ENCODE assay signal across 1 cellular context in the genomic region with DNA sequence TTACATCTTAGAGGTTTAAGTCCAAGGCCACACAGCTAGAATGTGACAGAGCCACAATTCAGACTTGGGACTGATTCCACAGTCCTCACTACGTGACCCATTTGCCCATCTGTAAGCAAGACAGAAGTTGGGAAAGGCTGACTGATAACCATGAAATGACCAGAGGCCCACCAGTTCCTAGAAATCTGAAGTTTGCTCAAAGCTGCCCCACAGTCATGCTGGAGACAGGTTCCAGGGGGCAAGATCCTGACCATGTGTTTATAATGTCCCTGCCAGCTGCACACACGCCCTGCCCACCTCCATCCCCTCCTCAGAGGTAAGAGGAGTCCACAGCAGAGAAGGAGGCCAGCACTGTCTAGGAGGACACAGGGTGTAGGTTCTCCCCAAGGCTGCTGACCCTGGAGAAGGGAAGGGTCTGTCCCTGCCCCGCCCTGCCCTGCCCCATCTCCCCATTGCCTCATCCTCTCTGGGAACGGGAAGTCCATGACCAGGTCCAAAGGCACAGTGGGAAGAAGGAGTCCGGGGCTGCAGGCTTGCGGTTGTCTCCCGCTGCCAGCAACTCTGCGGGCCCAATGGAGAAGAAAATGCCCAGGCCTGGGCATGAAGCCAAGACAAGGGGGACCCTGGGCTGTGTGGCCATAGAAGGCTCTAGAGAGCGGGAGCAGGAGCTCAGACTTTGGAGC.
TF ChIP-seq lines count a peak whose summit lies in the region.

No MANE protein-coding gene starts in this region.

TF ChIP-seq in HepG2, 621 proteins besides CTCF, POLR2A, EP300 and RAD21 (continued from another document and continues in another):
- TF ChIP-seq, protein P1, sequence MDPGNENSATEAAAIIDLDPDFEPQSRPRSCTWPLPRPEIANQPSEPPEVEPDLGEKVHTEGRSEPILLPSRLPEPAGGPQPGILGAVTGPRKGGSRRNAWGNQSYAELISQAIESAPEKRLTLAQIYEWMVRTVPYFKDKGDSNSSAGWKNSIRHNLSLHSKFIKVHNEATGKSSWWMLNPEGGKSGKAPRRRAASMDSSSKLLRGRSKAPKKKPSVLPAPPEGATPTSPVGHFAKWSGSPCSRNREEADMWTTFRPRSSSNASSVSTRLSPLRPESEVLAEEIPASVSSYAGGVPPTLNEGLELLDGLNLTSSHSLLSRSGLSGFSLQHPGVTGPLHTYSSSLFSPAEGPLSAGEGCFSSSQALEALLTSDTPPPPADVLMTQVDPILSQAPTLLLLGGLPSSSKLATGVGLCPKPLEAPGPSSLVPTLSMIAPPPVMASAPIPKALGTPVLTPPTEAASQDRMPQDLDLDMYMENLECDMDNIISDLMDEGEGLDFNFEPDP (CRISPR knock-in tag; conservative IDR thresholded peaks at IDR 0.05) = no peak
- TF ChIP-seq HNF4G (IDR thresholded peaks at IDR 0.05; ENCODE audit: borderline replicate concordance, low read depth, low read length) (peak; percentile 89), HNF4G (CRISPR knock-in tag; IDR thresholded peaks at IDR 0.05; ENCODE audit: borderline replicate concordance, low read depth) (no peak; the same call in none of the 2 replicates), ZNF547 (CRISPR knock-in tag; IDR thresholded peaks at IDR 0.05) (0 out of 2 replicates have a peak, but pooled peaks have one; percentile 31), ZNF230 (CRISPR knock-in tag; IDR thresholded peaks at IDR 0.05) (0 out of 2 replicates have a peak, but pooled peaks have one; percentile 41), ZMYM4 (CRISPR knock-in tag; IDR thresholded peaks at IDR 0.05) (no peak), ZNF713 (CRISPR knock-in tag; IDR thresholded peaks at IDR 0.05) (no peak), ZNF383 (CRISPR knock-in tag; IDR thresholded peaks at IDR 0.05; ENCODE audit: borderline replicate concordance) (no peak), ZNF644 (CRISPR knock-in tag; IDR thresholded peaks at IDR 0.05; ENCODE audit: low read depth) (peak; percentile 6; the same call in 1 of the 2 replicates), ZNF619 (CRISPR knock-in tag; IDR thresholded peaks at IDR 0.05) (no peak), ZNF263 (CRISPR knock-in tag; IDR thresholded peaks at IDR 0.05) (peak; percentile 67; the same call in 1 of the 2 replicates), TEAD3 (CRISPR knock-in tag; optimal IDR thresholded peaks at IDR 0.05; ENCODE audit: borderline replicate concordance) (peak; percentile 35), ZNF264 (CRISPR knock-in tag; IDR thresholded peaks at IDR 0.05) (no peak), ZNF75D (CRISPR knock-in tag; IDR thresholded peaks at IDR 0.05; ENCODE audit: borderline replicate concordance) (no peak), ZNF234 (CRISPR knock-in tag; conservative IDR thresholded peaks at IDR 0.05) (no peak), CREM (IDR thresholded peaks at IDR 0.05) (peak; percentile 74), CREM (CRISPR knock-in tag; IDR thresholded peaks at IDR 0.05) (no peak), HDAC2 (CRISPR knock-in tag; IDR thresholded peaks at IDR 0.05) (peak; percentile 58), ZBTB7B (CRISPR knock-in tag; IDR thresholded peaks at IDR 0.05) (peak; percentile 57; the same call in 1 of the 2 replicates), ZNF616 (CRISPR knock-in tag; IDR thresholded peaks at IDR 0.05; ENCODE audit: low read depth) (no peak), ZNF468 (CRISPR knock-in tag; IDR thresholded peaks at IDR 0.05) (0 out of 2 replicates have a peak, but pooled peaks have one; percentile 55), GABPB1 (CRISPR knock-in tag; IDR thresholded peaks at IDR 0.05) (peak; percentile 24), ZSCAN21 (CRISPR knock-in tag; IDR thresholded peaks at IDR 0.05; ENCODE audit: borderline replicate concordance) (peak; percentile 65), SOX5 (CRISPR knock-in tag; IDR thresholded peaks at IDR 0.05; ENCODE audit: borderline replicate concordance) (peak; percentile 25; the same call in 1 of the 2 replicates), DR1 (CRISPR knock-in tag; IDR thresholded peaks at IDR 0.05) (no peak), ZNF292 (CRISPR knock-in tag; IDR thresholded peaks at IDR 0.05; ENCODE audit: borderline replicate concordance, low read depth) (0 out of 2 replicates have a peak, but pooled peaks have one; percentile 29), TBX3 (IDR thresholded peaks at IDR 0.05; ENCODE audit: borderline replicate concordance) (no peak)
- TF ChIP-seq, protein P2, sequence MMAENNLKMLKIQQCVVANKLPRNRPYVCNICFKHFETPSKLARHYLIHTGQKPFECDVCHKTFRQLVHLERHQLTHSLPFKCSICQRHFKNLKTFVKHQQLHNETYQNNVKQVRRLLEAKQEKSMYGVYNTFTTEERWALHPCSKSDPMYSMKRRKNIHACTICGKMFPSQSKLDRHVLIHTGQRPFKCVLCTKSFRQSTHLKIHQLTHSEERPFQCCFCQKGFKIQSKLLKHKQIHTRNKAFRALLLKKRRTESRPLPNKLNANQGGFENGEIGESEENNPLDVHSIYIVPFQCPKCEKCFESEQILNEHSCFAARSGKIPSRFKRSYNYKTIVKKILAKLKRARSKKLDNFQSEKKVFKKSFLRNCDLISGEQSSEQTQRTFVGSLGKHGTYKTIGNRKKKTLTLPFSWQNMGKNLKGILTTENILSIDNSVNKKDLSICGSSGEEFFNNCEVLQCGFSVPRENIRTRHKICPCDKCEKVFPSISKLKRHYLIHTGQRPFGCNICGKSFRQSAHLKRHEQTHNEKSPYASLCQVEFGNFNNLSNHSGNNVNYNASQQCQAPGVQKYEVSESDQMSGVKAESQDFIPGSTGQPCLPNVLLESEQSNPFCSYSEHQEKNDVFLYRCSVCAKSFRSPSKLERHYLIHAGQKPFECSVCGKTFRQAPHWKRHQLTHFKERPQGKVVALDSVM (CRISPR knock-in tag; IDR thresholded peaks at IDR 0.05) = peak; percentile 34; the same call in 1 of the 2 replicates
- TF ChIP-seq, protein P3, sequence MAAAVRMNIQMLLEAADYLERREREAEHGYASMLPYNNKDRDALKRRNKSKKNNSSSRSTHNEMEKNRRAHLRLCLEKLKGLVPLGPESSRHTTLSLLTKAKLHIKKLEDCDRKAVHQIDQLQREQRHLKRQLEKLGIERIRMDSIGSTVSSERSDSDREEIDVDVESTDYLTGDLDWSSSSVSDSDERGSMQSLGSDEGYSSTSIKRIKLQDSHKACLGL (CRISPR knock-in tag; IDR thresholded peaks at IDR 0.05) = no peak; the same call in 1 of the 2 replicates
- TF ChIP-seq, protein P4, sequence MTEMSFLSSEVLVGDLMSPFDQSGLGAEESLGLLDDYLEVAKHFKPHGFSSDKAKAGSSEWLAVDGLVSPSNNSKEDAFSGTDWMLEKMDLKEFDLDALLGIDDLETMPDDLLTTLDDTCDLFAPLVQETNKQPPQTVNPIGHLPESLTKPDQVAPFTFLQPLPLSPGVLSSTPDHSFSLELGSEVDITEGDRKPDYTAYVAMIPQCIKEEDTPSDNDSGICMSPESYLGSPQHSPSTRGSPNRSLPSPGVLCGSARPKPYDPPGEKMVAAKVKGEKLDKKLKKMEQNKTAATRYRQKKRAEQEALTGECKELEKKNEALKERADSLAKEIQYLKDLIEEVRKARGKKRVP (CRISPR knock-in tag; IDR thresholded peaks at IDR 0.05) = 0 out of 4 replicates have a peak, but pooled peaks of 1 of the 2 experiments have one; percentile 47
- TF ChIP-seq, protein P5, sequence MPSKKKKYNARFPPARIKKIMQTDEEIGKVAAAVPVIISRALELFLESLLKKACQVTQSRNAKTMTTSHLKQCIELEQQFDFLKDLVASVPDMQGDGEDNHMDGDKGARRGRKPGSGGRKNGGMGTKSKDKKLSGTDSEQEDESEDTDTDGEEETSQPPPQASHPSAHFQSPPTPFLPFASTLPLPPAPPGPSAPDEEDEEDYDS (CRISPR knock-in tag; IDR thresholded peaks at IDR 0.05) = no peak
- TF ChIP-seq, protein P6, sequence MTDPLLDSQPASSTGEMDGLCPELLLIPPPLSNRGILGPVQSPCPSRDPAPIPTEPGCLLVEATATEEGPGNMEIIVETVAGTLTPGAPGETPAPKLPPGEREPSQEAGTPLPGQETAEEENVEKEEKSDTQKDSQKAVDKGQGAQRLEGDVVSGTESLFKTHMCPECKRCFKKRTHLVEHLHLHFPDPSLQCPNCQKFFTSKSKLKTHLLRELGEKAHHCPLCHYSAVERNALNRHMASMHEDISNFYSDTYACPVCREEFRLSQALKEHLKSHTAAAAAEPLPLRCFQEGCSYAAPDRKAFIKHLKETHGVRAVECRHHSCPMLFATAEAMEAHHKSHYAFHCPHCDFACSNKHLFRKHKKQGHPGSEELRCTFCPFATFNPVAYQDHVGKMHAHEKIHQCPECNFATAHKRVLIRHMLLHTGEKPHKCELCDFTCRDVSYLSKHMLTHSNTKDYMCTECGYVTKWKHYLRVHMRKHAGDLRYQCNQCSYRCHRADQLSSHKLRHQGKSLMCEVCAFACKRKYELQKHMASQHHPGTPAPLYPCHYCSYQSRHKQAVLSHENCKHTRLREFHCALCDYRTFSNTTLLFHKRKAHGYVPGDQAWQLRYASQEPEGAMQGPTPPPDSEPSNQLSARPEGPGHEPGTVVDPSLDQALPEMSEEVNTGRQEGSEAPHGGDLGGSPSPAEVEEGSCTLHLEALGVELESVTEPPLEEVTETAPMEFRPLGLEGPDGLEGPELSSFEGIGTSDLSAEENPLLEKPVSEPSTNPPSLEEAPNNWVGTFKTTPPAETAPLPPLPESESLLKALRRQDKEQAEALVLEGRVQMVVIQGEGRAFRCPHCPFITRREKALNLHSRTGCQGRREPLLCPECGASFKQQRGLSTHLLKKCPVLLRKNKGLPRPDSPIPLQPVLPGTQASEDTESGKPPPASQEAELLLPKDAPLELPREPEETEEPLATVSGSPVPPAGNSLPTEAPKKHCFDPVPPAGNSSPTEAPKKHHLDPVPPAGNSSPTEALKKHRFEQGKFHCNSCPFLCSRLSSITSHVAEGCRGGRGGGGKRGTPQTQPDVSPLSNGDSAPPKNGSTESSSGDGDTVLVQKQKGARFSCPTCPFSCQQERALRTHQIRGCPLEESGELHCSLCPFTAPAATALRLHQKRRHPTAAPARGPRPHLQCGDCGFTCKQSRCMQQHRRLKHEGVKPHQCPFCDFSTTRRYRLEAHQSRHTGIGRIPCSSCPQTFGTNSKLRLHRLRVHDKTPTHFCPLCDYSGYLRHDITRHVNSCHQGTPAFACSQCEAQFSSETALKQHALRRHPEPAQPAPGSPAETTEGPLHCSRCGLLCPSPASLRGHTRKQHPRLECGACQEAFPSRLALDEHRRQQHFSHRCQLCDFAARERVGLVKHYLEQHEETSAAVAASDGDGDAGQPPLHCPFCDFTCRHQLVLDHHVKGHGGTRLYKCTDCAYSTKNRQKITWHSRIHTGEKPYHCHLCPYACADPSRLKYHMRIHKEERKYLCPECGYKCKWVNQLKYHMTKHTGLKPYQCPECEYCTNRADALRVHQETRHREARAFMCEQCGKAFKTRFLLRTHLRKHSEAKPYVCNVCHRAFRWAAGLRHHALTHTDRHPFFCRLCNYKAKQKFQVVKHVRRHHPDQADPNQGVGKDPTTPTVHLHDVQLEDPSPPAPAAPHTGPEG (CRISPR knock-in tag; IDR thresholded peaks at IDR 0.05) = no peak
- TF ChIP-seq, protein P7, sequence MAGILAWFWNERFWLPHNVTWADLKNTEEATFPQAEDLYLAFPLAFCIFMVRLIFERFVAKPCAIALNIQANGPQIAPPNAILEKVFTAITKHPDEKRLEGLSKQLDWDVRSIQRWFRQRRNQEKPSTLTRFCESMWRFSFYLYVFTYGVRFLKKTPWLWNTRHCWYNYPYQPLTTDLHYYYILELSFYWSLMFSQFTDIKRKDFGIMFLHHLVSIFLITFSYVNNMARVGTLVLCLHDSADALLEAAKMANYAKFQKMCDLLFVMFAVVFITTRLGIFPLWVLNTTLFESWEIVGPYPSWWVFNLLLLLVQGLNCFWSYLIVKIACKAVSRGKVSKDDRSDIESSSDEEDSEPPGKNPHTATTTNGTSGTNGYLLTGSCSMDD (CRISPR knock-in tag; IDR thresholded peaks at IDR 0.05) = no peak
- TF ChIP-seq, protein P8, sequence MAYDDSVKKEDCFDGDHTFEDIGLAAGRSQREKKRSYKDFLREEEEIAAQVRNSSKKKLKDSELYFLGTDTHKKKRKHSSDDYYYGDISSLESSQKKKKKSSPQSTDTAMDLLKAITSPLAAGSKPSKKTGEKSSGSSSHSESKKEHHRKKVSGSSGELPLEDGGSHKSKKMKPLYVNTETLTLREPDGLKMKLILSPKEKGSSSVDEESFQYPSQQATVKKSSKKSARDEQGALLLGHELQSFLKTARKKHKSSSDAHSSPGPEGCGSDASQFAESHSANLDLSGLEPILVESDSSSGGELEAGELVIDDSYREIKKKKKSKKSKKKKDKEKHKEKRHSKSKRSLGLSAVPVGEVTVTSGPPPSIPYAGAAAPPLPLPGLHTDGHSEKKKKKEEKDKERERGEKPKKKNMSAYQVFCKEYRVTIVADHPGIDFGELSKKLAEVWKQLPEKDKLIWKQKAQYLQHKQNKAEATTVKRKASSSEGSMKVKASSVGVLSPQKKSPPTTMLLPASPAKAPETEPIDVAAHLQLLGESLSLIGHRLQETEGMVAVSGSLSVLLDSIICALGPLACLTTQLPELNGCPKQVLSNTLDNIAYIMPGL (CRISPR knock-in tag; IDR thresholded peaks at IDR 0.05; ENCODE audit: borderline replicate concordance in 1 of 2, low read depth in 1 of 2) = peak in 1 of 2 experiments; percentile 18; a peak in 1 of 4 replicates
- TF ChIP-seq, protein P9, sequence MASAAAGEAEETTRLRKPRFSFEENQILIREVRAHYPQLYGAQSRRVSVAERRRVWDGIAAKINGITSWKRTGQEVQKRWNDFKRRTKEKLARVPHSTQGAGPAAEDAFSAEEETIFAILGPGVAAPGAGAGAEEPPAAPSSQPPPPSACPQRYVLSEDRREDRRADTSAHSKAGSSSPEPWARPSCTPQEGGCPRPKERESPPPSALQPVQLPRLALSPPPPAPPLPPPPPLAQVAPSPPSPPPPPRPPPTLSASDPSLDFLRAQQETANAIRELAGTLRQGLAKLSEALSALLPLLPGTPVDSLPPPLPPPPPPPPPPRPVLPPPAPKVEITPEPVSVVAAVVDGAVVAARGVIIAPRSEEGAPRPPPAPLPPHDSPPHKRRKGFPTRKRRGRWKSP (CRISPR knock-in tag; IDR thresholded peaks at IDR 0.05) = 0 out of 2 replicates have a peak, but pooled peaks have one; percentile 5
